ENCODE assay signal across 23 cellular contexts in genomic region chr9:74817281-74818181, GRCh38.
"Had no signal": no experiment of that assay in that cellular context is flagged by ENCODE, and none has a peak within 500 bp of the region (broad histone marks: within the 10 kb centered on the region; RNA-seq: fewer than 3 reads in every experiment).

No MANE protein-coding gene starts in this region.

- FAIRE-seq: keratinocyte had no signal

- H3K27ac ChIP-seq: hepatocyte, left lung, lower lobe of right lung, ovary, right atrium auricular region, right lobe of liver, skin epidermis, spleen, suprapubic skin, thoracic aorta, tibial artery, upper lobe of left lung, vagina had no signal

- H3K4me3 ChIP-seq: hepatocyte, left lung, lower lobe of right lung, ovary, right atrium auricular region, right lobe of liver, skin epidermis, spleen, suprapubic skin, thoracic aorta, tibial artery, upper lobe of left lung, vagina had no signal

- H3K9me3 ChIP-seq: left lung, lower lobe of right lung, ovary, right atrium auricular region, right lobe of liver, spleen, suprapubic skin, thoracic aorta, tibial artery, upper lobe of left lung, vagina had no signal

- H3K4me1 ChIP-seq: left lung, lower lobe of right lung, right atrium auricular region, right lobe of liver, spleen, suprapubic skin, tibial artery, upper lobe of left lung, vagina had no signal

- H3K27me3 ChIP-seq: hepatocyte, left lung, ovary, right atrium auricular region, right lobe of liver, spleen, suprapubic skin, tibial artery, upper lobe of left lung, vagina had no signal

- H3K36me3 ChIP-seq: left lung, lower lobe of right lung, ovary, right atrium auricular region, right lobe of liver, suprapubic skin, thoracic aorta, tibial artery, upper lobe of left lung, vagina had no signal

- ATAC-seq: left cardiac atrium; left lung; lower lobe of right lung; naive thymus-derived CD4-positive, alpha-beta T cell; natural killer cell treated with Interleukin-12 subunit alpha and Interleukin-12 subunit beta and Interleukin-15 and Interleukin-18, amount 100 ng/mL, for 72 hours; right lobe of liver; stimulated activated effector memory CD8-positive, alpha-beta T cell treated with anti-CD3 and anti-CD28 coated beads, Interleukin-12 subunit alpha, Interleukin-12 subunit beta, amount 100 ng/mL, for 72 hours had no signal

- DNase-seq: kidney glomerular epithelial cell; left cardiac atrium; left lung; lower lobe of right lung; mammary epithelial cell; mesenchymal stem cell; naive thymus-derived CD4-positive, alpha-beta T cell; ovary; right lobe of liver; spleen; stimulated activated CD4-positive, alpha-beta T cell treated with anti-CD3 and anti-CD28 coated beads, Interleukin-4, amount 100 ng/mL, for 24 hours; stimulated activated naive CD4-positive, alpha-beta T cell; tibial artery; upper lobe of left lung had no signal
